In the genomic region with DNA sequence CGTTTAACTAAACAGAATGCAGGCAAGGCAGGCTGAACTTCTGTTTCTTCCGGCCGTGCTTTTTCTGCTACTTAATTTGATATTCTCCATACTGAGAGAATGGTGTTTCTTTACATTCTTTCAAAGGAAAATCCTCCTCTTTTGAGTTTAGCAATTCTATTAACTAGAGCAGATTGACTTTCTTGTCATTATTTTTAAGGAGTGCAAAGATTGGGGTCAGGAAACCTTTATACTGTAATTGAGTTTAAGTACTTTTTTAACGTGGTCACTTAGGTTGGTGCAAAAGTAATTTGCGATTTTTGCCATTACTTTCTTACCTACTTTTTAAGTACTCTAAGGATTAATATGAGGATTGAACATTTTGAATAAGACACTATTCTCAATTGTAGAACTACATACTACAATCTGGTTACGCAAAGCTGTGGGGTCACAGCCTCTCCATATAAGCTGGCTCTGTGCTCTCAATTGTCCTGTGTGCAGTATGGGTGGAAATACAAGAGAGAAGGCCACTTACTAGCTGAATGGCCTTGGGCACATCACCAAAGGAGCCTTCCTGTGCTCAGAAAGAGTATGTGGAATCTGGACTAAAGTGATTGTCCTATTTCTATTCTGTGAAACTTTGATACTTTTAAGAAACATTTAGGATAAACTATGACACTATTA, we compare ENCODE assay signal across 16 cellular contexts. TPM values are rescaled to one million over a fixed set of nuclear protein-coding genes. Genes with fewer than 3 reads are reported as not detected.
DNase-seq lines count a peak whose midpoint lies in the region; ATAC-seq and TF ChIP-seq lines count a peak whose summit lies in the region.
"Had no signal": no experiment of that assay in that cellular context is flagged by ENCODE, and none has a peak within 500 bp of the region (broad histone marks: within the 10 kb centered on the region; RNA-seq: fewer than 3 reads in every experiment).

No MANE protein-coding gene starts in this region.

- no peak for DNase-seq in activated naive CD4-positive, alpha-beta T cell treated with anti-CD3 and anti-CD28 coated beads, Interleukin-2, amount 10 ng/mL, durations not matched to agents 7 days and 5 days
- no peak for DNase-seq in activated naive CD4-positive, alpha-beta T cell treated with anti-CD3 and anti-CD28 coated beads, Interleukin-2, amount 50 U/mL, for 16 hours
- DNase-seq in naive thymus-derived CD4-positive, alpha-beta T cell = no peak
- no peak for DNase-seq in type B pancreatic cell (ENCODE audit: extremely low spot score, unreplicated experiment)
- DNase-seq in T-helper 9 cell = no peak
- no peak for DNase-seq in right atrium auricular region (ENCODE audit: low spot score)
- no peak for DNase-seq in NK-92 treated with Interleukin-12 subunit alpha and Interleukin-12 subunit beta, amount 100 ng/mL, for 24 hours (lab: John Stamatoyannopoulos, UW)
- DNase-seq: DMS153; left ventricle myocardium superior; NCI-H446; stimulated activated CD4-positive, alpha-beta T cell treated with anti-CD3 and anti-CD28 coated beads, Interleukin-2, amount 100 ng/mL, for 48 hours; stimulated activated CD8-positive, alpha-beta memory T cell treated with anti-CD3 and anti-CD28 coated beads, Interleukin-4, amount 100 ng/mL, for 48 hours; upper lobe of right lung; WERI-Rb-1 had no signal

- H3K9me3 ChIP-seq in naive thymus-derived CD4-positive, alpha-beta T cell (ENCODE audit: control insufficient read depth in 2 of 3, low read length in 3 of 3) = no peaks in the 10 kb centered on the region
- H3K9me3 ChIP-seq in right atrium auricular region = no peaks in the 10 kb centered on the region
- H3K9me3 ChIP-seq: upper lobe of right lung had no signal

- peak overlapping the region; percentile 25 for H3K4me3 ChIP-seq in naive thymus-derived CD4-positive, alpha-beta T cell (ENCODE audit: low read length)
- H3K4me3 ChIP-seq in right atrium auricular region = no peak overlapping the region
- H3K4me3 ChIP-seq: upper lobe of right lung had no signal

- no peaks in the 10 kb centered on the region for H3K36me3 ChIP-seq in naive thymus-derived CD4-positive, alpha-beta T cell (ENCODE audit: control insufficient read depth in 2 of 3, insufficient read depth in 3 of 3, low read length in 3 of 3)
- no peaks in the 10 kb centered on the region for H3K36me3 ChIP-seq in right atrium auricular region
- H3K36me3 ChIP-seq: upper lobe of right lung, WERI-Rb-1 had no signal

- POLR2A ChIA-PET in naive thymus-derived CD4-positive, alpha-beta T cell (lab: Charles Lee) = interaction anchor here (0.9 to 18.2 kb wide), 9 partner anchors 9 to 223 kb away, joined by 3 to 214 read pairs (median 5); partner anchors contain the start of genes CITED2 and HECA

- H3K4me1 ChIP-seq in naive thymus-derived CD4-positive, alpha-beta T cell (ENCODE audit: control insufficient read depth in 2 of 2, insufficient read depth in 2 of 2, low read length in 2 of 2) = peaks cover 69 to 84% of the 10 kb centered on the region in 2 donors
- peaks cover 3 to 69% of the 10 kb centered on the region in 2 donors for H3K4me1 ChIP-seq in right atrium auricular region

- H3K4me1 Mint-ChIP-seq in activated naive CD4-positive, alpha-beta T cell treated with anti-CD3 and anti-CD28 coated beads, Interleukin-2, amount 10 ng/mL, durations not matched to agents 7 days and 5 days = peaks cover 87% of the 10 kb centered on the region
- peaks cover 90% of the 10 kb centered on the region for H3K4me1 Mint-ChIP-seq in activated naive CD8-positive, alpha-beta T cell (ENCODE audit: low read depth)
- peaks cover 74 to 96% (median 91%) of the 10 kb centered on the region in 7 donors for H3K4me1 Mint-ChIP-seq in naive thymus-derived CD4-positive, alpha-beta T cell
- H3K4me1 Mint-ChIP-seq in type B pancreatic cell (ENCODE audit: unreplicated experiment) = peaks cover 53% of the 10 kb centered on the region

- no peaks in the 10 kb centered on the region for H3K27me3 ChIP-seq in naive thymus-derived CD4-positive, alpha-beta T cell (ENCODE audit: control insufficient read depth in 2 of 2, insufficient read depth in 2 of 2, low read length in 2 of 2)
- no peaks in the 10 kb centered on the region for H3K27me3 ChIP-seq in right atrium auricular region
- H3K27me3 ChIP-seq: upper lobe of right lung had no signal

- ATAC-seq in naive thymus-derived CD4-positive, alpha-beta T cell = no peak
- ATAC-seq: left ventricle myocardium superior, SK-N-SH treated with all-trans-retinoic acid at 6 μM for 48 hours, upper lobe of right lung had no signal

- intact Hi-C loops in naive thymus-derived CD4-positive, alpha-beta T cell (cut with micrococcal nuclease) = loop anchor here (1.0 kb wide), 3 partner anchors 10 to 15 kb away; no protein-coding TSS in a partner anchor

- H3K27ac ChIP-seq in naive thymus-derived CD4-positive, alpha-beta T cell (ENCODE audit: low read depth, low read length) = peak overlapping the region; percentile 54
- H3K27ac ChIP-seq in right atrium auricular region = no peak overlapping the region
- H3K27ac ChIP-seq: upper lobe of right lung, WERI-Rb-1 had no signal

- H3K27me3 Mint-ChIP-seq in activated naive CD4-positive, alpha-beta T cell treated with anti-CD3 and anti-CD28 coated beads, Interleukin-2, amount 10 ng/mL, durations not matched to agents 7 days and 5 days = no peaks in the 10 kb centered on the region
- no peaks in the 10 kb centered on the region for H3K27me3 Mint-ChIP-seq in activated naive CD8-positive, alpha-beta T cell
- H3K27me3 Mint-ChIP-seq in naive thymus-derived CD4-positive, alpha-beta T cell = no peaks in the 10 kb centered on the region
- no peaks in the 10 kb centered on the region for H3K27me3 Mint-ChIP-seq in type B pancreatic cell

- peaks cover 40% of the 10 kb centered on the region for H3K36me3 Mint-ChIP-seq in activated naive CD4-positive, alpha-beta T cell treated with anti-CD3 and anti-CD28 coated beads, Interleukin-2, amount 10 ng/mL, durations not matched to agents 7 days and 5 days
- H3K36me3 Mint-ChIP-seq in activated naive CD8-positive, alpha-beta T cell = peaks cover 10% of the 10 kb centered on the region
- peaks cover 3 to 19% (median 11%) of the 10 kb centered on the region in 5 donors for H3K36me3 Mint-ChIP-seq in naive thymus-derived CD4-positive, alpha-beta T cell
- H3K36me3 Mint-ChIP-seq in type B pancreatic cell = no peaks in the 10 kb centered on the region

- H3K9me3 Mint-ChIP-seq in activated naive CD4-positive, alpha-beta T cell treated with anti-CD3 and anti-CD28 coated beads, Interleukin-2, amount 10 ng/mL, durations not matched to agents 7 days and 5 days = no peaks in the 10 kb centered on the region
- H3K9me3 Mint-ChIP-seq in activated naive CD8-positive, alpha-beta T cell (ENCODE audit: low read depth) = no peaks in the 10 kb centered on the region
- peaks cover 0 to 4% (median 0%) of the 10 kb centered on the region in 11 donors for H3K9me3 Mint-ChIP-seq in naive thymus-derived CD4-positive, alpha-beta T cell
- peaks cover 4% of the 10 kb centered on the region for H3K9me3 Mint-ChIP-seq in type B pancreatic cell

- peak overlapping the region; percentile 42 for H3K4me3 Mint-ChIP-seq in activated naive CD4-positive, alpha-beta T cell treated with anti-CD3 and anti-CD28 coated beads, Interleukin-2, amount 10 ng/mL, durations not matched to agents 7 days and 5 days
- peak overlapping the region; percentile 78 for H3K4me3 Mint-ChIP-seq in activated naive CD8-positive, alpha-beta T cell
- peak overlapping the region; percentile 61 to 86 (median 80) for H3K4me3 Mint-ChIP-seq in naive thymus-derived CD4-positive, alpha-beta T cell
- H3K4me3 Mint-ChIP-seq in type B pancreatic cell = peak overlapping the region; percentile 54

- H3K27ac Mint-ChIP-seq in activated naive CD4-positive, alpha-beta T cell treated with anti-CD3 and anti-CD28 coated beads, Interleukin-2, amount 10 ng/mL, durations not matched to agents 7 days and 5 days = peak overlapping the region; percentile 88
- peak overlapping the region; percentile 99 for H3K27ac Mint-ChIP-seq in activated naive CD8-positive, alpha-beta T cell
- H3K27ac Mint-ChIP-seq in naive thymus-derived CD4-positive, alpha-beta T cell = peak overlapping the region; percentile 68 to 91 (median 87)
- H3K27ac Mint-ChIP-seq in type B pancreatic cell = peak overlapping the region; percentile 62

- CTCF ChIA-PET in activated naive CD4-positive, alpha-beta T cell treated with anti-CD3 and anti-CD28 coated beads, Interleukin-2, amount 10 ng/mL, durations not matched to agents 7 days and 5 days (lab: Charles Lee) = interaction anchor here (1.7 to 1.8 kb wide), 2 partner anchors 10 to 22 kb away, joined by 6 read pairs; no protein-coding TSS in a partner anchor
- CTCF ChIA-PET in naive thymus-derived CD4-positive, alpha-beta T cell (lab: Charles Lee) = no interaction called here

- TF ChIP-seq CTCF in type B pancreatic cell (conservative IDR thresholded peaks at IDR 0.05) (no peak), right atrium auricular region (IDR thresholded peaks at IDR 0.05) (no peak)

RNA-seq across cellular contexts. Expression of gene HECA, which starts 16.7 kb away (rescaled TPM):
- 100 to 1,000 TPM in 3 of 5 experiments, 10 to 100 TPM in 2; 54.1 to 145 (median 130) TPM for total RNA-seq in naive thymus-derived CD4-positive, alpha-beta T cell
- 1 to 10 TPM; 5.5 to 6.3 TPM for polyA plus RNA-seq in naive thymus-derived CD4-positive, alpha-beta T cell
- total RNA-seq in type B pancreatic cell (ENCODE audit: low replicate concordance) (17.8 and 24.4 TPM in 2 replicates), right atrium auricular region (10 to 100 TPM; 43.4 to 51.1 TPM)
